Comparison of ENCODE assay signal across 18 cellular contexts in genomic region chr12:68435238-68435637, GRCh38.
DNase-seq lines count a peak whose midpoint lies in the region; ATAC-seq, FAIRE-seq and TF ChIP-seq lines count a peak whose summit lies in the region.
"Had no signal": no experiment of that assay in that cellular context is flagged by ENCODE, and none has a peak within 500 bp of the region (broad histone marks: within the 10 kb centered on the region; RNA-seq: fewer than 3 reads in every experiment).

No MANE protein-coding gene starts in this region.

- H3K27me3 ChIP-seq in Panc1 (ENCODE audit: control insufficient read depth, insufficient read depth, low read length) = no peaks in the 10 kb centered on the region
- H3K27me3 ChIP-seq in K562 (ENCODE audit: control insufficient read depth in 2 of 2, insufficient read depth in 2 of 2, low read length in 2 of 2) = no peaks in the 10 kb centered on the region
- H3K27me3 ChIP-seq: BLaER1 treated with 17β-estradiol and CSF1 and Interleukin-3, amounts not matched to agents 10 nM and 100 nM had no signal

- peaks cover 48% of the 10 kb centered on the region for H3K36me3 Mint-ChIP-seq in natural killer cell treated with Interleukin-12 subunit alpha and Interleukin-12 subunit beta and Interleukin-15 and Interleukin-18, amount 100 ng/mL, for 72 hours
- peaks cover 10% of the 10 kb centered on the region for H3K36me3 Mint-ChIP-seq in activated naive CD8-positive, alpha-beta T cell treated with anti-CD3 and anti-CD28 coated beads, Interleukin-2, amount 50 U/mL, for 24 hours (ENCODE audit: low read depth)
- H3K36me3 Mint-ChIP-seq: CD8-positive, alpha-beta T cell had no signal

- H4K20me1 ChIP-seq in K562 (replicated peaks; ENCODE audit: control insufficient read depth, insufficient read depth, low read length) = no peaks in the 10 kb centered on the region
- H4K20me1 ChIP-seq: BLaER1 treated with 17β-estradiol and CSF1 and Interleukin-3, amounts not matched to agents 10 nM and 100 nM had no signal

- no peak for TF ChIP-seq EP300 in K562 (IDR thresholded peaks at IDR 0.05; ENCODE audit: low read length)

- no peak for ATAC-seq in Panc1
- no peak for ATAC-seq in K562
- ATAC-seq in natural killer cell treated with Interleukin-12 subunit alpha and Interleukin-12 subunit beta and Interleukin-15 and Interleukin-18, amount 100 ng/mL, for 72 hours = no peak
- no peak for ATAC-seq in activated naive CD8-positive, alpha-beta T cell treated with anti-CD3 and anti-CD28 coated beads, Interleukin-2, amount 50 U/mL, for 24 hours
- ATAC-seq: CD8-positive, alpha-beta T cell had no signal

- intact Hi-C loops in Panc1 (cut with micrococcal nuclease; ENCODE audit: unreplicated experiment) (no loop called here), K562 (cut with micrococcal nuclease) (no loop called here)

- TF ChIP-seq RAD21 in K562 (CRISPR knock-in tag; conservative IDR thresholded peaks at IDR 0.05 in 1 of 2, IDR thresholded peaks at IDR 0.05 in 1 of 2) = no peak

- BruUV-seq in Panc1 (replicated peaks; lab: Mats Ljungman, UMichigan) = no TSS peak
- no TSS peak for BruUV-seq in K562 (replicated peaks; lab: Mats Ljungman, UMichigan)

- CTCF ChIA-PET in HEK293 (lab: Yijun Ruan, JAX) (interaction anchor here (0.7 to 1.7 kb wide), 3 partner anchors 13 to 420 kb away, joined by 3 to 5 read pairs (median 4); no protein-coding TSS in a partner anchor), Panc1 (lab: Charles Lee) (interaction anchor here (0.6 kb wide), 1 partner anchor 211 kb away, joined by 7 read pairs; no protein-coding TSS in a partner anchor), K562 (lab: Yijun Ruan, JAX; ENCODE audit: low intra/inter-chr PET ratio) (no interaction called here)

- no peak overlapping the region for H3K4me3 ChIP-seq in HEK293 (ENCODE audit: low read depth, low read length)
- H3K4me3 ChIP-seq in Panc1 (ENCODE audit: low read depth in 2 of 2, low read length in 2 of 2) = no peak overlapping the region
- no peak overlapping the region for H3K4me3 ChIP-seq in K562
- H3K4me3 ChIP-seq: BLaER1 treated with 17β-estradiol and CSF1 and Interleukin-3, amounts not matched to agents 10 nM and 100 nM; HAP-1 had no signal

- H3K36me3 ChIP-seq in HEK293 (ENCODE audit: control insufficient read depth in 2 of 2, insufficient read depth in 1 of 2, low read length in 2 of 2) (no peaks in the 10 kb centered on the region), Panc1 (ENCODE audit: control insufficient read depth, insufficient read depth, low read length) (no peaks in the 10 kb centered on the region), K562 (ENCODE audit: control insufficient read depth, insufficient read depth, low read length) (no peaks in the 10 kb centered on the region)
- H3K36me3 ChIP-seq: HAP-1 had no signal

- no peak overlapping the region for H2AFZ ChIP-seq in K562 (ENCODE audit: low read depth, low read length)

- in situ Hi-C loops in Panc1 (cut with HindIII; ENCODE audit: low pct_unique_long_range_greater_than_20kb, low sequenced_read_pairs) = no loop called here
- in situ Hi-C loops in K562 (cut with MboI) = no loop called here

- no peaks in the 10 kb centered on the region for H3K79me2 ChIP-seq in K562 (ENCODE audit: control insufficient read depth, insufficient read depth, low read length)

- no peak overlapping the region for H3K4me3 Mint-ChIP-seq in natural killer cell treated with Interleukin-12 subunit alpha and Interleukin-12 subunit beta and Interleukin-15 and Interleukin-18, amount 100 ng/mL, for 72 hours
- no peak overlapping the region for H3K4me3 Mint-ChIP-seq in activated naive CD8-positive, alpha-beta T cell treated with anti-CD3 and anti-CD28 coated beads, Interleukin-2, amount 50 U/mL, for 24 hours
- H3K4me3 Mint-ChIP-seq: B cell; CD8-positive, alpha-beta T cell; IgD-negative memory B cell had no signal

- H3K9ac ChIP-seq in K562 (ENCODE audit: insufficient read depth in 1 of 2, low read depth in 2 of 2, low read length in 2 of 2) = no peak overlapping the region
- H3K9ac ChIP-seq: BLaER1 treated with 17β-estradiol and CSF1 and Interleukin-3, amounts not matched to agents 10 nM and 100 nM had no signal

- H3K9me1 ChIP-seq in K562 (ENCODE audit: control insufficient read depth, insufficient read depth, low read length) = no peaks in the 10 kb centered on the region

- peak overlapping the region; percentile 65 to 71 for H3K27ac Mint-ChIP-seq in natural killer cell treated with Interleukin-12 subunit alpha and Interleukin-12 subunit beta and Interleukin-15 and Interleukin-18, amount 100 ng/mL, for 72 hours
- H3K27ac Mint-ChIP-seq in activated naive CD8-positive, alpha-beta T cell treated with anti-CD3 and anti-CD28 coated beads, Interleukin-2, amount 50 U/mL, for 24 hours = no peak overlapping the region
- H3K27ac Mint-ChIP-seq: B cell; CD8-positive, alpha-beta T cell had no signal

- no peak for FAIRE-seq in K562 (lab: Jason Lieb, UNC)

- TF ChIP-seq CTCF in HEK293 (tag by site-specific recombination; IDR thresholded peaks at IDR 0.05) = no peak
- no peak for TF ChIP-seq CTCF in Panc1 (IDR thresholded peaks at IDR 0.05)
- no peak for TF ChIP-seq CTCF in K562 (IDR thresholded peaks at IDR 0.05 in 2 of 3, conservative IDR thresholded peaks at IDR 0.05 in 1 of 3; ENCODE audit: insufficient read depth in 2 of 3, low read depth in 1 of 3, low read length in 3 of 3)

- H3K4me1 Mint-ChIP-seq in natural killer cell treated with Interleukin-12 subunit alpha and Interleukin-12 subunit beta and Interleukin-15 and Interleukin-18, amount 100 ng/mL, for 72 hours (ENCODE audit: low read depth in 2 of 2) = peaks cover 52 to 65% of the 10 kb centered on the region in 2 donors
- H3K4me1 Mint-ChIP-seq in activated naive CD8-positive, alpha-beta T cell treated with anti-CD3 and anti-CD28 coated beads, Interleukin-2, amount 50 U/mL, for 24 hours = peaks cover 3% of the 10 kb centered on the region

- POLR2A ChIA-PET in HEK293 (lab: Yijun Ruan, JAX) = no interaction called here
- POLR2A ChIA-PET in Panc1 (lab: Charles Lee) = interaction anchor here (1.0 kb wide), 1 partner anchor 178 kb away, joined by 3 read pairs; no protein-coding TSS in a partner anchor
- POLR2A ChIA-PET in K562 (lab: Yijun Ruan, JAX) = interaction anchor here (1.0 kb wide), 2 partner anchors 17 to 29 kb away, joined by 3 to 5 read pairs; no protein-coding TSS in a partner anchor

- TF ChIP-seq POLR2A in K562 (conservative IDR thresholded peaks at IDR 0.05) = no peak

- H3K9me3 ChIP-seq in HEK293 (ENCODE audit: control insufficient read depth, insufficient read depth, low read depth, low read length) (no peaks in the 10 kb centered on the region), Panc1 (ENCODE audit: control insufficient read depth, insufficient read depth, low read depth, low read length) (peaks cover 7% of the 10 kb centered on the region; the same call in 1 of the 2 replicates), K562 (replicated peaks; ENCODE audit: control insufficient read depth, insufficient read depth, low read depth, low read length) (0 out of 2 replicates have a peak, but pooled peaks cover 2% of the 10 kb centered on the region)
- H3K9me3 ChIP-seq: HAP-1 had no signal

- H3K4me2 ChIP-seq in K562 (ENCODE audit: insufficient read depth, low read length) = no peak overlapping the region
- H3K4me2 ChIP-seq: BLaER1 treated with 17β-estradiol and CSF1 and Interleukin-3, amounts not matched to agents 10 nM and 100 nM had no signal

- H3K27ac ChIP-seq in HEK293 (ENCODE audit: extremely low read depth, low read depth, low read length) (no peak overlapping the region), Panc1 (ENCODE audit: low read length) (peak overlapping the region; percentile 95), K562 (ENCODE audit: extremely low read depth, low read depth, low read length) (no peak overlapping the region)
- H3K27ac ChIP-seq: BLaER1 treated with 17β-estradiol and CSF1 and Interleukin-3, amounts not matched to agents 10 nM and 100 nM; HL-60 had no signal

- H3K27me3 Mint-ChIP-seq in natural killer cell treated with Interleukin-12 subunit alpha and Interleukin-12 subunit beta and Interleukin-15 and Interleukin-18, amount 100 ng/mL, for 72 hours = no peaks in the 10 kb centered on the region
- H3K27me3 Mint-ChIP-seq in activated naive CD8-positive, alpha-beta T cell treated with anti-CD3 and anti-CD28 coated beads, Interleukin-2, amount 50 U/mL, for 24 hours = no peaks in the 10 kb centered on the region
- H3K27me3 Mint-ChIP-seq: B cell, IgD-negative memory B cell had no signal

- DNase-seq in Panc1 (ENCODE audit: low read depth, low spot score) (no peak), K562 (ENCODE audit: extremely low read depth in 1 of 4, low spot score in 3 of 4) (no peak), NCI-H2171 (lab: John Stamatoyannopoulos, UW) (no peak), SHP77 treated with DMSO at 0.1 percent for 48 hours (lab: John Stamatoyannopoulos, UW) (no peak), NCI-H2196 (lab: John Stamatoyannopoulos, UW; ENCODE audit: unreplicated experiment) (no peak)
- DNase-seq in natural killer cell treated with Interleukin-12 subunit alpha and Interleukin-12 subunit beta and Interleukin-15 and Interleukin-18, amount 100 ng/mL, for 72 hours (ENCODE audit: low spot score) = no peak
- DNase-seq in activated naive CD8-positive, alpha-beta T cell treated with anti-CD3 and anti-CD28 coated beads, Interleukin-2, amount 50 U/mL, for 24 hours = no peak
- DNase-seq: 8988T; Calu3; CD8-positive, alpha-beta T cell; DMS79 treated with DMSO at 0.1 percent for 48 hours; GF-D8 had no signal

- H3K9me3 Mint-ChIP-seq in natural killer cell treated with Interleukin-12 subunit alpha and Interleukin-12 subunit beta and Interleukin-15 and Interleukin-18, amount 100 ng/mL, for 72 hours = peaks cover 7% of the 10 kb centered on the region
- peaks cover 15% of the 10 kb centered on the region for H3K9me3 Mint-ChIP-seq in activated naive CD8-positive, alpha-beta T cell treated with anti-CD3 and anti-CD28 coated beads, Interleukin-2, amount 50 U/mL, for 24 hours

- H3K4me1 ChIP-seq in HEK293 (ENCODE audit: control insufficient read depth, insufficient read depth, low read length) (no peaks in the 10 kb centered on the region), Panc1 (ENCODE audit: control insufficient read depth, insufficient read depth, low read length) (peaks cover 22% of the 10 kb centered on the region), K562 (replicated peaks in 1 of 2; ENCODE audit: control insufficient read depth in 2 of 2, insufficient read depth in 2 of 2, low read length in 2 of 2) (peaks cover 0 to 5% of the 10 kb centered on the region in 2 experiments; a peak in 2 of 5 replicates)
- H3K4me1 ChIP-seq: BLaER1 treated with 17β-estradiol and CSF1 and Interleukin-3, amounts not matched to agents 10 nM and 100 nM had no signal

- 31% methylated on average over 1 of the region's 1 CpG for WGBS in K562 (ENCODE audit: insufficient coverage, low coverage, missing lambda C conversion rate)

TF ChIP-seq in HEK293, 187 proteins besides CTCF, POLR2A, EP300 and RAD21 (continues in another document):
- TF ChIP-seq ZNF184 (tag by site-specific recombination; IDR thresholded peaks at IDR 0.05) = no peak
- no peak for TF ChIP-seq ZNF155 (tag by site-specific recombination; IDR thresholded peaks at IDR 0.05)
- TF ChIP-seq HOXD13 (CRISPR knock-in tag; IDR thresholded peaks at IDR 0.05; ENCODE audit: borderline replicate concordance) = no peak

TF ChIP-seq in K562, 482 proteins besides CTCF, POLR2A, EP300 and RAD21 (continues in another document):
- TF ChIP-seq ZNF23 (CRISPR knock-in tag; IDR thresholded peaks at IDR 0.05) (no peak), FOXJ2 (tag; IDR thresholded peaks at IDR 0.05) (no peak)

Comparison
In these comparisons a context has a peak if more than half of its experiments do, and no peak if none do; other contexts are left out.
1. Of the 44 proteins assayed by ChIP-seq in both K562 and HEK293: peak only in K562: TRIM28; only in HEK293: SETDB1; in both: none; in neither: 42.